ENCODE assay signal across 7 cellular contexts in the genomic region with DNA sequence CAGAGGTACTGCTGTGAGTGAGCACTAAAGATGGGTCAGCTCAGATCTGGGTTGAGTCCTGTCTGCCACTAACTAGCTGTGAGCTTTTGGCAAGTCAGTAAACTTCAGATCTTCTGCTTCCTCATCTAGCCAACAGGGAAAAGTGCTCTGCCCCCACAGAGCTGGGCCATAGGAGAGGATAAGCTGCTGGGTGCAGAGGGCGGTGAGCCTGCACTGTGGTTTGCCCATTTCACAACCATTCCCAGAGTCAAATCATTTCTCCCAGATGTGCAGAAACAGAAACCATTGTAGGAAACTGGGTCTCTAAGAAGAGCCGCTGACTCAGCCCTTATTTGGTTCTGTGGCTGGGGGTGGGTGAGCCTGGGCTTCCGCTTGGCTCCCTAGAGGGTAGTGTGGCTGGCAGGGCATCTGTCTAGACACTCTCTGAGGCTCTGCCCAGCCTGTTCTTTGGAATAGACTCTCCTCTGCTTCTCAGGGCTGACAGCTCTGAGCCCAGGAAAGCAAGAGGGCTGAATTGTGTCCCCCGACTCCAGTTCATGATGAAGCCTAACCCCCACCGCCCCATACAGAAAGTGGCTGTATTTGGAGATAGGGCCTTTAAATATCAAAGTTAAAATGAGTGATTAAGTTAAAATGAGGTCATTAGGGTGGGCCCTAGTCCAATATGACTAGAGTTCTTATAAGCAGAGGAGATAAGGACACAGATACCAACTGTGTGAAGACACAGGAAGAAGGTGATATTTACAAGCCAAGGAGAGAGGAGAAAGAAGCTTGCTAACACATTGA. TPM values are rescaled to one million over a fixed set of nuclear protein-coding genes. Genes with fewer than 3 reads are reported as not detected.
DNase-seq lines count a peak whose midpoint lies in the region; ATAC-seq, FAIRE-seq and TF ChIP-seq lines count a peak whose summit lies in the region.

No MANE protein-coding gene starts in this region.

- peak overlapping the region; percentile 78 for H3K4me2 ChIP-seq in MM.1S (ENCODE audit: low read depth, low read length)
- H3K4me2 ChIP-seq in astrocyte (ENCODE audit: low read length), result peak overlapping the region; percentile 31

- H3K4me3 Mint-ChIP-seq in astrocyte (ENCODE audit: unreplicated experiment), result no peak overlapping the region

- H3K4me1 Mint-ChIP-seq in astrocyte (ENCODE audit: low read depth, unreplicated experiment), result peaks cover 4% of the 10 kb centered on the region

- H3K27ac ChIP-seq in MM.1S (ENCODE audit: low read length) (peak overlapping the region; percentile 85), astrocyte (ENCODE audit: low read depth, low read length) (no peak overlapping the region)

- peak; percentile 89 for ATAC-seq in GM18508 (IDR thresholded peaks at IDR 0.05; ENCODE audit: insufficient read depth, unreplicated experiment)

- H3K27me3 ChIP-seq in MM.1S (replicated peaks; ENCODE audit: insufficient read depth, low read length) (no peaks in the 10 kb centered on the region), astrocyte (ENCODE audit: insufficient read depth, low read length) (no peaks in the 10 kb centered on the region), H7 (ENCODE audit: control insufficient read depth, insufficient read depth, low read length) (no peaks in the 10 kb centered on the region)

- no peak for TF ChIP-seq POLR2A in H54 (IDR thresholded peaks at IDR 0.05; ENCODE audit: low read depth, low read length)

- H3K9me2 ChIP-seq in MM.1S (replicated peaks; ENCODE audit: insufficient read depth, low read length), result no peaks in the 10 kb centered on the region

- H3K36me3 ChIP-seq in MM.1S (replicated peaks; ENCODE audit: insufficient read depth, low read length), result no peaks in the 10 kb centered on the region
- H3K36me3 ChIP-seq in astrocyte (ENCODE audit: insufficient read depth, low read length), result no peaks in the 10 kb centered on the region
- no peaks in the 10 kb centered on the region for H3K36me3 ChIP-seq in H7 (replicated peaks; ENCODE audit: control insufficient read depth, insufficient read depth, low read length)

- H4K20me1 ChIP-seq in MM.1S (ENCODE audit: insufficient read depth, low read length), result no peaks in the 10 kb centered on the region
- H4K20me1 ChIP-seq in astrocyte (ENCODE audit: insufficient read depth, low read length), result no peaks in the 10 kb centered on the region

- H2AFZ ChIP-seq in MM.1S (ENCODE audit: low read length), result peak overlapping the region; percentile 44
- H2AFZ ChIP-seq in astrocyte (ENCODE audit: low read depth, low read length), result no peak overlapping the region

- peaks cover 7% of the 10 kb centered on the region for H3K9me3 Mint-ChIP-seq in astrocyte (ENCODE audit: unreplicated experiment)

- H3K9me3 ChIP-seq in MM.1S (replicated peaks; ENCODE audit: insufficient read depth, low read length), result no peaks in the 10 kb centered on the region
- no peaks in the 10 kb centered on the region for H3K9me3 ChIP-seq in astrocyte (ENCODE audit: insufficient read depth, low read depth, low read length)

- peaks cover 19% of the 10 kb centered on the region for H3F3A ChIP-seq in MM.1S (ENCODE audit: insufficient read depth, low read length)

- FAIRE-seq in H54 (lab: Jason Lieb, UNC), result peak; percentile 36
- FAIRE-seq in astrocyte (lab: Jason Lieb, UNC), result no peak

- peaks cover 36% of the 10 kb centered on the region for H3K27me3 Mint-ChIP-seq in astrocyte (ENCODE audit: low read depth, unreplicated experiment)

- peak overlapping the region; percentile 29 for H3K9ac ChIP-seq in MM.1S (ENCODE audit: low read length)
- H3K9ac ChIP-seq in astrocyte (ENCODE audit: low read length), result no peak overlapping the region

- H3K4me3 ChIP-seq in MM.1S (ENCODE audit: low read length) (peak overlapping the region; percentile 18; the same call in 1 of the 2 replicates), astrocyte (ENCODE audit: insufficient read depth, low read depth, low read length) (no peak overlapping the region), H7 (ENCODE audit: insufficient read depth, low read depth, low read length) (no peak overlapping the region)

- no peak overlapping the region for H3K27ac Mint-ChIP-seq in astrocyte (ENCODE audit: unreplicated experiment)

- TF ChIP-seq CTCF in MM.1S (IDR thresholded peaks at IDR 0.05; ENCODE audit: low read length) (no peak), astrocyte (IDR thresholded peaks at IDR 0.05; ENCODE audit: insufficient read depth, low read depth, low read length) (no peak)

- DNase-seq in H54 (ENCODE audit: insufficient read length, low spot score) (no peak), MM.1S (peak; percentile 89), astrocyte (ENCODE audit: low read depth) (peak; percentile 70), medulla oblongata (ENCODE audit: extremely low spot score) (peak; percentile 93), H7 (no peak), ecto neural progenitor cell (ENCODE audit: low spot score) (no peak)

- H3K79me2 ChIP-seq in MM.1S (ENCODE audit: low read length) (no peaks in the 10 kb centered on the region), astrocyte (ENCODE audit: insufficient read depth, low read length) (no peaks in the 10 kb centered on the region)

- H3K36me3 Mint-ChIP-seq in astrocyte (ENCODE audit: low read depth, unreplicated experiment), result no peaks in the 10 kb centered on the region

- peaks cover 61% of the 10 kb centered on the region for H3K4me1 ChIP-seq in MM.1S (ENCODE audit: low read length)
- H3K4me1 ChIP-seq in astrocyte (ENCODE audit: insufficient read depth, low read length), result peaks cover 6% of the 10 kb centered on the region

RNA-seq across cellular contexts. Expression of gene ARHGAP22, which starts 29.5 kb away (rescaled TPM):
- total RNA-seq in astrocyte, result 4.7 and 6.2 TPM in 2 replicates
- 5.4 and 9.1 TPM in 2 replicates for total RNA-seq in H7 (2014; rRNA removed; shearing (Covaris generic))

RNA-seq across cellular contexts. Expression of gene WDFY4, which starts 50.3 kb away (rescaled TPM):
- total RNA-seq in astrocyte, result 0.02 and 0.25 TPM in 2 replicates
- not detected in 2 replicates for total RNA-seq in H7 (2014; rRNA removed; shearing (Covaris generic))

Comparison
In these comparisons a context has a peak if more than half of its experiments do, and no peak if none do; other contexts are left out.
1. DNase-seq: peak in MM.1S (single experiment), astrocyte (single experiment) and medulla oblongata (single experiment); none in H54 (single experiment), H7 (single experiment) and ecto neural progenitor cell (single experiment).